In the genomic region with DNA sequence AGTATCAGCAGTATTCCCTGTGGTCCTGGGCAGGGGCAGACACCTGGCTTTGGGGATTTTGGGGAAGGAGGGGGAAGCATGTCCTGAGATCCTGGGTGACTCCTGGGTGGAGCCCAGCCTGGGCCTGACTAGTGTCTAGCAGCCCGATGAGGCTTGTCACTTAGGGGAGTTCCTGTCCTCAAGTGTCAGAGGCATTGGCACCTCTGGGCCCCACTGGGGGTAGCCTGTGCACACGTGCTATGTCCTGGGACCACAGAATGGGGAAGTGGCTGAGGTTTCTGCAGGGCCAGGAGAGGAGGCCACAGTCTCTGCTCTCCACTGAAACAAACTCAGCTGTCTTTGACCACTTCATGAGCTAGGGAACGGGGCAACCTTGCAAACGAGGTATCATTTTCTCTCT, we compare ENCODE assay signal across 25 cellular contexts. TPM values are rescaled to one million over a fixed set of nuclear protein-coding genes. Genes with fewer than 3 reads are reported as not detected.
A peak's percentile ranks its signal among the peaks of the same experiment; 100 is the strongest.
DNase-seq lines count a peak whose midpoint lies in the region; FAIRE-seq and TF ChIP-seq lines count a peak whose summit lies in the region.
"Had no signal": no experiment of that assay in that cellular context is flagged by ENCODE, and none has a peak within 500 bp of the region (broad histone marks: within the 10 kb centered on the region; RNA-seq: fewer than 3 reads in every experiment).

No MANE protein-coding gene starts in this region.

- peaks cover 7% of the 10 kb centered on the region for H3K27me3 Mint-ChIP-seq in activated CD4-positive, alpha-beta memory T cell treated with anti-CD3 and anti-CD28 coated beads for 36 hours

- CTCF ChIA-PET in GM10248 (lab: Yijun Ruan, JAX): interaction anchor here (1.4 to 2.0 kb wide), 2 partner anchors 10 to 26 kb away, joined by 3 to 5 read pairs; no protein-coding TSS in a partner anchor
- CTCF ChIA-PET in activated CD4-positive, alpha-beta memory T cell treated with anti-CD3 and anti-CD28 coated beads for 36 hours (lab: Charles Lee): no interaction called here

- in situ Hi-C loops in KBM-7 (cut with MboI; ENCODE audit: low pct_unique_long_range_greater_than_20kb, low sequenced_read_pairs): no loop called here

- H3K4me3 Mint-ChIP-seq in activated CD4-positive, alpha-beta memory T cell treated with anti-CD3 and anti-CD28 coated beads for 36 hours: no peak overlapping the region

- no peak overlapping the region for H3K27ac Mint-ChIP-seq in activated CD4-positive, alpha-beta memory T cell treated with anti-CD3 and anti-CD28 coated beads for 36 hours

- DNase-seq in GM10248 (ENCODE audit: extremely low spot score): peak; percentile 44
- peak; percentile 9 for DNase-seq in GM19239 (ENCODE audit: insufficient read length, low spot score)
- DNase-seq in KBM-7: peak; percentile 23
- DNase-seq in germinal center (ENCODE audit: low spot score): peak; percentile 16
- no peak for DNase-seq in effector CD4-positive, alpha-beta T cell
- no peak for DNase-seq in activated CD4-positive, alpha-beta memory T cell treated with anti-CD3 and anti-CD28 coated beads for 36 hours
- DNase-seq in NCI-H2081 (lab: John Stamatoyannopoulos, UW): no peak
- DNase-seq in cardiac septum (ENCODE audit: low spot score): no peak
- DNase-seq: activated CD4-positive, alpha-beta T cell treated with anti-CD3 and anti-CD28 coated beads, Interleukin-2, amount 50 U/mL, for 48 hours; activated naive CD4-positive, alpha-beta T cell treated with Interleukin-2 at 50 U/mL for 16 hours; aorta; DMS 273 treated with DMSO at 0.1 percent for 48 hours; effector CD8-positive, alpha-beta T cell; esophagus squamous epithelium; H7; left ventricle myocardium inferior; NCI-H1092; NCI-H2029 treated with DMSO at 0.1 percent for 48 hours; NCI-H510A; psoas muscle; small intestine; T-helper 1 cell had no signal

- H3K36me3 Mint-ChIP-seq in activated CD4-positive, alpha-beta memory T cell treated with anti-CD3 and anti-CD28 coated beads for 36 hours: no peaks in the 10 kb centered on the region

- TF ChIP-seq CTCF in GM10248 (IDR thresholded peaks at IDR 0.05; ENCODE audit: control extremely low read depth, extremely low read depth, low read depth, missing control alignments): no peak

- no peaks in the 10 kb centered on the region for H3K4me1 Mint-ChIP-seq in activated CD4-positive, alpha-beta memory T cell treated with anti-CD3 and anti-CD28 coated beads for 36 hours (ENCODE audit: low read depth)

- H3K9me3 Mint-ChIP-seq in activated CD4-positive, alpha-beta memory T cell treated with anti-CD3 and anti-CD28 coated beads for 36 hours: no peaks in the 10 kb centered on the region

- FAIRE-seq in GM19239 (lab: Jason Lieb, UNC): no peak
- FAIRE-seq: GM12892, small intestine had no signal

- intact Hi-C loops in activated CD4-positive, alpha-beta memory T cell treated with anti-CD3 and anti-CD28 coated beads for 36 hours (cut with micrococcal nuclease): loop anchor here (5.0 kb wide), 1 partner anchor 33 kb away; a partner anchor contains a TSS
- intact Hi-C loops in cardiac septum (cut with DNase I): no loop called here

- POLR2A ChIA-PET in GM10248 (lab: Yijun Ruan, JAX): no interaction called here
- POLR2A ChIA-PET in activated CD4-positive, alpha-beta memory T cell treated with anti-CD3 and anti-CD28 coated beads for 36 hours (lab: Charles Lee): no interaction called here

RNA-seq across cellular contexts. Expression of a gene that starts 31.5 kb away (rescaled TPM):
- total RNA-seq in activated CD4-positive, alpha-beta memory T cell treated with anti-CD3 and anti-CD28 coated beads for 36 hours: not detected
- 192 TPM for total RNA-seq in cardiac septum
- total RNA-seq: glomerular endothelial cell, mononuclear cell had no signal

Comparison
In these comparisons a context has a peak if more than half of its experiments do, and no peak if none do; other contexts are left out.
1. DNase-seq: peak in GM10248 (single experiment), GM19239 (single experiment), KBM-7 (single experiment) and germinal center (single experiment); none in effector CD4-positive, alpha-beta T cell (single experiment), activated CD4-positive, alpha-beta memory T cell treated with anti-CD3 and anti-CD28 coated beads for 36 hours (single experiment), NCI-H2081 (0 of 2) and cardiac septum (single experiment).
2. RNA of a gene that starts 31.5 kb away (total RNA-seq): 192 TPM in cardiac septum (single experiment); not detected in activated CD4-positive, alpha-beta memory T cell treated with anti-CD3 and anti-CD28 coated beads for 36 hours; every median in the first group is over 100 times any median in the second.